ENCODE assay signal across 8 cellular contexts in the genomic region with DNA sequence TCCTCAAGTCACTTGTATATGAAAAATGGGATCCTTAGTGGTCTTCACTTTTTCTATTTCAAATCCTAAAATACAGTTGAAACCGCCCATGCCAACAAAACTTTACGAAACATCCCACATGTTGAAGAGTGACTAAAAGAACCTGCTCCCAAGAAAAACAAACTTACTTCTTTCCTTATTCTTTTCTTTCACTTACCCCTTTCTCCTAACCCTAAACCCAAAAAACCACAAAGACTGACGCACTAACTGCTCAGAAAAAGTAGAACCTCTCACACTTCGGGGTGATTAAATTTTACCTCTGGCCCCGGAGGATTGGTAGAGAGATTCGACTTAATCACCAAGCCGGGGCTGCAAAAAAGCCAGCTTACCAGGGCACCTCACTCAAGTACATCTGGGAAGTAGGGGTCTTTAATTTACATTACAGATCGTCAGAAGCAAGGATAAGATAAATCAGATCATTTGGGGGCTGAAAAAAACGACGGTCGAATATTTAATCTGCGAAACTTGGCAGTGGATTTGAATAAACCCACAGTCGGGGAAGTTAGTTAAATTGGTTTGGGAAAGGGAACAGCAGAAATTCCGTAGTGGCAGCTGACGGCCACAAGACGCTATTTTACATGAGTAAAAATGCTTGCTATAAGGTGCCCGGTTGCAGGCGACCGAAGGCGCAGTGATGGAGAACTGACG. TPM values are rescaled to one million over a fixed set of nuclear protein-coding genes. Genes with fewer than 3 reads are reported as not detected.
A peak's percentile ranks its signal among the peaks of the same experiment; 100 is the strongest.
DNase-seq lines count a peak whose midpoint lies in the region; ATAC-seq and TF ChIP-seq lines count a peak whose summit lies in the region.

No MANE protein-coding gene starts in this region.

- H3K9me3 ChIP-seq in NT2/D1 (ENCODE audit: insufficient read depth, low read length), result no peaks in the 10 kb centered on the region

- peak overlapping the region; percentile 86 for H3K9ac ChIP-seq in NT2/D1 (ENCODE audit: insufficient read length, low read depth)

- peaks cover 33% of the 10 kb centered on the region for H3K27me3 ChIP-seq in NT2/D1 (ENCODE audit: insufficient read depth, insufficient read length)

- TF ChIP-seq CTCF in GM13977 (IDR thresholded peaks at IDR 0.05; ENCODE audit: extremely low read depth, insufficient read depth, missing control alignments), result no peak

- no peaks in the 10 kb centered on the region for H3K4me1 ChIP-seq in NT2/D1 (ENCODE audit: insufficient read depth, insufficient read length)

- ATAC-seq in GM21515 (IDR thresholded peaks at IDR 0.05; ENCODE audit: unreplicated experiment), result no peak

- in situ Hi-C loops in GM13977 (cut with MboI; ENCODE audit: low pct_unique_long_range_greater_than_20kb, low sequenced_read_pairs, unreplicated experiment), result no loop called here

- H3K4me3 ChIP-seq in NT2/D1 (ENCODE audit: insufficient read length, low read depth), result peak overlapping the region; percentile 83

- no peaks in the 10 kb centered on the region for H3K36me3 ChIP-seq in NT2/D1 (ENCODE audit: insufficient read depth, insufficient read length, low read length)

- peak; percentile 5 for DNase-seq in EH (ENCODE audit: low read depth)
- DNase-seq in NT2/D1 (ENCODE audit: low read depth, low spot score), result no peak
- DNase-seq in fibroblast of peridontal ligament (ENCODE audit: extremely low read depth), result peak; percentile 37
- DNase-seq in pons (ENCODE audit: low spot score), result peak; percentile 12
- DNase-seq in NCI-H1105 (lab: John Stamatoyannopoulos, UW), result no peak
- DNase-seq in mesenteric fat pad (ENCODE audit: low spot score), result no peak
- DNase-seq in GM13977 (ENCODE audit: low spot score), result no peak

RNA-seq across cellular contexts. Expression of a gene that starts 1.3 kb away (rescaled TPM):
- 60.8 TPM for total RNA-seq in mesenteric fat pad

RNA-seq across cellular contexts. Expression of a gene that starts 26.2 kb away (rescaled TPM):
- 48.8 TPM for total RNA-seq in mesenteric fat pad

RNA-seq across cellular contexts. Expression of a gene that starts 26.6 kb away (rescaled TPM):
- total RNA-seq in mesenteric fat pad, result 107 TPM

Comparison
In these comparisons a context has a peak if more than half of its experiments do, and no peak if none do; other contexts are left out.
1. DNase-seq: peak in EH (single experiment), fibroblast of peridontal ligament (single experiment) and pons (single experiment); none in NT2/D1 (single experiment), NCI-H1105 (single experiment), mesenteric fat pad (single experiment) and GM13977 (single experiment).